24 cellular contexts compared by ENCODE assay signal in the genomic region with DNA sequence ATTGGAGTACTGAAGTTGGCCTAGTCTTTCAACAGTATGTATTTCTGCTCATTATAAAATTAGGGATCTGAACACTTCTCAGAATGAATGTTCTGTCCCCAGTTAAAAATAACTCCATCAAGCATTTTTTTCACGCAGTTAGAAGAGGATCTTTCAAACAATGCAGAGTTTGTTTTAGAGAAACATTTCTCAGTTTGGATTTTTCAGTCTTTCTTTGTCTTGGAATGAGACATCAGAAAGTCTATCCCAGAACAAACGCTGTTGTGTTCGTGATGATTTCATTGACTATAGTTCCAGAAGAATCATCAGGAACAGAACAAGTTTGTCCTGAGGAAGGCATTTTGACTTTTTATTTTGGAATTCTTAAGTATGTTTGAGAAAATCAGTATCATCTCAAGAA.
DNase-seq lines count a peak whose midpoint lies in the region; ATAC-seq and TF ChIP-seq lines count a peak whose summit lies in the region.
"Had no signal": no experiment of that assay in that cellular context is flagged by ENCODE, and none has a peak within 500 bp of the region (broad histone marks: within the 10 kb centered on the region; RNA-seq: fewer than 3 reads in every experiment).

No MANE protein-coding gene starts in this region.

- peak overlapping the region; percentile 42 for H2BK120ac ChIP-seq in IMR-90 (ENCODE audit: low read depth, low read length)

- H3K4me3 ChIP-seq in IMR-90 (ENCODE audit: insufficient read depth, low read depth, low read length): no peak overlapping the region
- H3K4me3 ChIP-seq in aorta (ENCODE audit: low read length in 2 of 2): no peak overlapping the region
- H3K4me3 ChIP-seq: MG63 had no signal

- H2AFZ ChIP-seq in IMR-90 (replicated peaks; ENCODE audit: low read length, poor library complexity): no peak overlapping the region

- H3K9me3 ChIP-seq in IMR-90 (ENCODE audit: control insufficient read depth, insufficient read depth, low read length) (no peaks in the 10 kb centered on the region), aorta (ENCODE audit: control insufficient read depth, low read length) (no peaks in the 10 kb centered on the region)
- H3K9me3 ChIP-seq: MG63 had no signal

- H2AK9ac ChIP-seq in IMR-90 (replicated peaks; ENCODE audit: low read depth, low read length, poor library complexity): no peak overlapping the region

- no peaks in the 10 kb centered on the region for H3K36me3 ChIP-seq in IMR-90 (ENCODE audit: control insufficient read depth, insufficient read depth, low read length)
- no peaks in the 10 kb centered on the region for H3K36me3 ChIP-seq in aorta (ENCODE audit: control insufficient read depth in 1 of 2, insufficient read depth in 2 of 2, low read length in 1 of 2)
- H3K36me3 ChIP-seq: brain microvascular endothelial cell, MG63 had no signal

- no peak overlapping the region for H4K91ac ChIP-seq in IMR-90 (ENCODE audit: insufficient read depth, low read depth, low read length)

- peaks cover 13% of the 10 kb centered on the region; the same call in 1 of the 2 replicates for H3K9me1 ChIP-seq in IMR-90 (ENCODE audit: insufficient read depth, low read length)

- H4K20me1 ChIP-seq in IMR-90 (ENCODE audit: insufficient read depth, low read length): no peaks in the 10 kb centered on the region

- no peak for TF ChIP-seq POLR2A in IMR-90 (IDR thresholded peaks at IDR 0.05; ENCODE audit: low read depth, low read length)

- H3K23ac ChIP-seq in IMR-90 (ENCODE audit: low read depth, low read length): no peak overlapping the region

- CTCF ChIA-PET in IMR-90 (lab: Yijun Ruan, JAX): interaction anchor here (1.1 kb wide), 1 partner anchor 12 kb away, joined by 3 read pairs; no protein-coding TSS in a partner anchor

- 100% methylated on average over 1 of the region's 3 CpGs; no CpG with 5 or more reads in 1 of the 2 experiments for WGBS in IMR-90 (ENCODE audit: extremely low coverage in 2 of 2, insufficient read length in 1 of 2), 2 experiments
- 4 to 8% methylated on average over 3 of the region's 3 CpGs for WGBS in aorta, 2 donors

- 0 out of 2 replicates have a peak overlapping the region, but pooled peaks have one; percentile 8 for H3K4ac ChIP-seq in IMR-90 (ENCODE audit: low read depth, low read length)

- BruUV-seq in IMR-90 (replicated peaks; lab: Mats Ljungman, UMichigan): no TSS peak

- H3K79me1 ChIP-seq in IMR-90 (ENCODE audit: low read depth in 1 of 2, low read length in 2 of 2): no peaks in the 10 kb centered on the region

- H3K18ac ChIP-seq in IMR-90 (ENCODE audit: low read depth, low read length): peak overlapping the region; percentile 54; the same call in 1 of the 2 replicates

- no peak overlapping the region for H3K9ac ChIP-seq in IMR-90 (ENCODE audit: low read depth, low read length)

- TF ChIP-seq RAD21 in IMR-90 (IDR thresholded peaks at IDR 0.05; ENCODE audit: low read length): no peak

- H3K14ac ChIP-seq in IMR-90 (replicated peaks; ENCODE audit: low read depth, low read length): 0 out of 2 replicates have a peak overlapping the region, but pooled peaks have one; percentile 13

- in situ Hi-C loops in IMR-90 (cut with MboI; ENCODE audit: low sequenced_read_pairs): loop anchor here (10.0 kb wide), 1 partner anchor 60 kb away; no protein-coding TSS in a partner anchor

- no peak overlapping the region for H3K27ac ChIP-seq in IMR-90 (ENCODE audit: insufficient read depth, low read length)
- peak overlapping the region; percentile 75 for H3K27ac ChIP-seq in angular gyrus (ENCODE audit: low read depth, low read length)
- peak overlapping the region; percentile 72 for H3K27ac ChIP-seq in substantia nigra (ENCODE audit: low read depth, low read length, poor library complexity, severe bottlenecking)
- H3K27ac ChIP-seq in aorta (ENCODE audit: low read depth in 1 of 2, low read length in 2 of 2): no peak overlapping the region
- H3K27ac ChIP-seq: brain microvascular endothelial cell had no signal

- DNase-seq in IMR-90 (no peak), globus pallidus (ENCODE audit: low spot score) (peak; percentile 81), substantia nigra (lab: John Stamatoyannopoulos, UW) (peak in 1 of 49 donors; percentile 9), aorta (no peak), dedifferentiated amniotic fluid mesenchymal stem cell (ENCODE audit: extremely low spot score) (no peak), HUDEP-2 (lab: John Stamatoyannopoulos, UW; ENCODE audit: unreplicated experiment in 76 of 76) (no peak)
- DNase-seq in stimulated activated CD4-positive, alpha-beta T cell treated with anti-CD3 and anti-CD28 coated beads, Interleukin-4, amount 100 ng/mL, for 24 hours: no peak
- DNase-seq: activated CD8-positive, alpha-beta T cell treated with anti-CD3 and anti-CD28 coated beads for 36 hours; activated effector memory CD4-positive, alpha-beta T cell treated with anti-CD3 and anti-CD28 coated beads, Interleukin-2, amount 50 U/mL, for 16 hours; activated naive CD8-positive, alpha-beta T cell treated with anti-CD3 and anti-CD28 coated beads, Interleukin-2, amount 50 U/mL, for 24 hours; activated T-cell treated with anti-CD3 and anti-CD28 coated beads for 4 hours; brain microvascular endothelial cell; CD8-positive, alpha-beta T cell; dermis blood vessel endothelial cell; foreskin fibroblast; HCEC 1CT; MG63; NCI-H1436; NCI-H524; occipital lobe; retina; stimulated activated CD4-positive, alpha-beta T cell treated with anti-CD3 and anti-CD28 coated beads, Interleukin-15, amount 100 ng/mL, for 24 hours; SW 1271 had no signal

- intact Hi-C loops in IMR-90 (cut with micrococcal nuclease): no loop called here
- intact Hi-C loops in aorta (cut with DNase I): no loop called here

- no peak for TF ChIP-seq CTCF in IMR-90 (conservative IDR thresholded peaks at IDR 0.05; ENCODE audit: low read depth, low read length)

- H3K56ac ChIP-seq in IMR-90 (ENCODE audit: extremely low read depth, insufficient read depth, low read length): no peak overlapping the region

- H2AK5ac ChIP-seq in IMR-90 (ENCODE audit: low read depth, low read length): no peak overlapping the region

- H3K4me2 ChIP-seq in IMR-90 (ENCODE audit: low read depth, low read length): no peak overlapping the region

- peak overlapping the region; percentile 89; the same call in 2 of the 3 replicates for H2BK15ac ChIP-seq in IMR-90 (ENCODE audit: low read depth, low read length)

- H3K4me1 ChIP-seq in IMR-90 (ENCODE audit: control insufficient read depth, insufficient read depth, low read length) (peaks cover 12% of the 10 kb centered on the region), aorta (ENCODE audit: control insufficient read depth in 1 of 2, insufficient read depth in 2 of 2, low read length in 2 of 2) (peaks cover 5 to 8% of the 10 kb centered on the region in 2 donors)

- no peak overlapping the region for H4K5ac ChIP-seq in IMR-90 (ENCODE audit: low read depth, low read length)

- peak overlapping the region in 1 of 2 experiments; percentile 35; a peak in 1 of 4 replicates for H4K8ac ChIP-seq in IMR-90 (ENCODE audit: low read depth in 2 of 2, low read length in 2 of 2)

- no peak overlapping the region for H2BK5ac ChIP-seq in IMR-90 (ENCODE audit: low read depth, low read length, poor library complexity, severe bottlenecking)

- peak overlapping the region; percentile 81 for H2BK20ac ChIP-seq in IMR-90 (ENCODE audit: low read depth, low read length)

- H3K27me3 ChIP-seq in IMR-90 (ENCODE audit: control insufficient read depth, insufficient read depth, low read length) (no peaks in the 10 kb centered on the region), aorta (ENCODE audit: control insufficient read depth in 1 of 2, insufficient read depth in 2 of 2, low read length in 1 of 2) (no peaks in the 10 kb centered on the region)
- H3K27me3 ChIP-seq: brain microvascular endothelial cell, MG63 had no signal

- dilution Hi-C loops in IMR-90 (cut with HindIII; ENCODE audit: low sequenced_read_pairs, unreplicated experiment): no loop called here

- ATAC-seq in IMR-90 (ENCODE audit: low read depth) (no peak), aorta (ENCODE audit: low FRiP score) (no peak)
- ATAC-seq: activated CD8-positive, alpha-beta T cell treated with anti-CD3 and anti-CD28 coated beads for 36 hours; activated naive CD8-positive, alpha-beta T cell treated with anti-CD3 and anti-CD28 coated beads, Interleukin-2, amount 50 U/mL, for 24 hours; CD8-positive, alpha-beta T cell had no signal

- POLR2A ChIA-PET in IMR-90 (lab: Charles Lee; ENCODE audit: unreplicated experiment): no interaction called here

TF ChIP-seq in IMR-90, 13 proteins besides CTCF, POLR2A, EP300 and RAD21 (continues in another document):
- TF ChIP-seq FOS (IDR thresholded peaks at IDR 0.05; ENCODE audit: low read depth, low read length) (no peak), BHLHE40 (IDR thresholded peaks at IDR 0.05; ENCODE audit: low read depth, low read length) (no peak), RCOR1 (IDR thresholded peaks at IDR 0.05; ENCODE audit: insufficient replicate concordance, low read length) (no peak), USF2 (IDR thresholded peaks at IDR 0.05; ENCODE audit: low read depth, low read length) (no peak), MAFK (IDR thresholded peaks at IDR 0.05; ENCODE audit: low read depth, low read length) (no peak), MXI1 (IDR thresholded peaks at IDR 0.05; ENCODE audit: borderline replicate concordance, low read depth, low read length) (no peak), SMC3 (IDR thresholded peaks at IDR 0.05; ENCODE audit: low read depth, low read length) (no peak), MAZ (IDR thresholded peaks at IDR 0.05; ENCODE audit: borderline replicate concordance, low read depth, low read length) (no peak), RFX5 (IDR thresholded peaks at IDR 0.05; ENCODE audit: low read depth, low read length) (no peak), CHD1 (IDR thresholded peaks at IDR 0.05; ENCODE audit: low read depth, low read length) (no peak), CEBPB (IDR thresholded peaks at IDR 0.05; ENCODE audit: low read depth, low read length) (no peak)
- TF ChIP-seq, protein P1, sequence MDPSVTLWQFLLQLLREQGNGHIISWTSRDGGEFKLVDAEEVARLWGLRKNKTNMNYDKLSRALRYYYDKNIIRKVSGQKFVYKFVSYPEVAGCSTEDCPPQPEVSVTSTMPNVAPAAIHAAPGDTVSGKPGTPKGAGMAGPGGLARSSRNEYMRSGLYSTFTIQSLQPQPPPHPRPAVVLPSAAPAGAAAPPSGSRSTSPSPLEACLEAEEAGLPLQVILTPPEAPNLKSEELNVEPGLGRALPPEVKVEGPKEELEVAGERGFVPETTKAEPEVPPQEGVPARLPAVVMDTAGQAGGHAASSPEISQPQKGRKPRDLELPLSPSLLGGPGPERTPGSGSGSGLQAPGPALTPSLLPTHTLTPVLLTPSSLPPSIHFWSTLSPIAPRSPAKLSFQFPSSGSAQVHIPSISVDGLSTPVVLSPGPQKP (IDR thresholded peaks at IDR 0.05; ENCODE audit: borderline replicate concordance, low read depth, low read length): no peak

Comparison
In these comparisons a context has a peak if more than half of its experiments do, and no peak if none do; other contexts are left out.
1. H3K27ac ChIP-seq: peak in angular gyrus (single experiment) and substantia nigra (single experiment); none in IMR-90 (single experiment) and aorta (0 of 2).